In genomic region chr5:133514456-133514855, GRCh38 we compare ENCODE assay signal across 22 cellular contexts.
"Had no signal": no experiment of that assay in that cellular context is flagged by ENCODE, and none has a peak within 500 bp of the region (broad histone marks: within the 10 kb centered on the region; RNA-seq: fewer than 3 reads in every experiment).

No MANE protein-coding gene starts in this region.

- H3K4me3 Mint-ChIP-seq: activated naive CD4-positive, alpha-beta T cell treated with anti-CD3 and anti-CD28 coated beads for 36 hours; activated naive CD8-positive, alpha-beta T cell treated with anti-CD3 and anti-CD28 coated beads for 36 hours; natural killer cell; stimulated activated naive B cell treated with anti-CD40 and anti-IgM and Interleukin-4, amounts not matched to agents 10 μg/mL and 1 μg/mL and 100 μg/mL, for 72 hours had no signal

- ATAC-seq: body of pancreas; gastrocnemius medialis; natural killer cell; right cardiac atrium; stimulated activated naive B cell treated with anti-CD40 and anti-IgM and Interleukin-4, amounts not matched to agents 10 μg/mL and 1 μg/mL and 100 μg/mL, for 72 hours; upper lobe of right lung had no signal

- DNase-seq: activated CD4-positive, alpha-beta T cell treated with anti-CD3 and anti-CD28 coated beads for 4 hours; activated CD4-positive, alpha-beta T cell treated with anti-CD3 and anti-CD28 coated beads, Interleukin-2, amount 50 U/mL, for 4 hours; activated effector memory CD4-positive, alpha-beta T cell treated with anti-CD3 and anti-CD28 coated beads, Interleukin-2, amount 50 U/mL, for 16 hours; activated naive CD4-positive, alpha-beta T cell treated with anti-CD3 and anti-CD28 coated beads for 36 hours; activated naive CD8-positive, alpha-beta T cell treated with anti-CD3 and anti-CD28 coated beads for 36 hours; adrenal gland; aorta; body of pancreas; dermis blood vessel endothelial cell; effector CD4-positive, alpha-beta T cell; gastrocnemius medialis; glutamatergic neuron; islet precursor cell; left ventricle myocardium inferior; mesendoderm; natural killer cell; right cardiac atrium; stimulated activated CD4-positive, alpha-beta T cell treated with anti-CD3 and anti-CD28 coated beads, Interleukin-15, amount 100 ng/mL, for 24 hours; stimulated activated CD4-positive, alpha-beta T cell treated with anti-CD3 and anti-CD28 coated beads, Interleukin-2, amount 100 ng/mL, for 24 hours; stimulated activated naive B cell treated with anti-CD40 and anti-IgM and Interleukin-4, amounts not matched to agents 10 μg/mL and 1 μg/mL and 100 μg/mL, for 72 hours; tibial artery; upper lobe of right lung had no signal

- H3K36me3 Mint-ChIP-seq: activated naive CD8-positive, alpha-beta T cell treated with anti-CD3 and anti-CD28 coated beads for 36 hours; natural killer cell; stimulated activated naive B cell treated with anti-CD40 and anti-IgM and Interleukin-4, amounts not matched to agents 10 μg/mL and 1 μg/mL and 100 μg/mL, for 72 hours had no signal

- H3K27ac Mint-ChIP-seq: activated naive CD4-positive, alpha-beta T cell treated with anti-CD3 and anti-CD28 coated beads for 36 hours; activated naive CD8-positive, alpha-beta T cell treated with anti-CD3 and anti-CD28 coated beads for 36 hours; natural killer cell; stimulated activated naive B cell treated with anti-CD40 and anti-IgM and Interleukin-4, amounts not matched to agents 10 μg/mL and 1 μg/mL and 100 μg/mL, for 72 hours had no signal

- H3K9me3 Mint-ChIP-seq: activated naive CD4-positive, alpha-beta T cell treated with anti-CD3 and anti-CD28 coated beads for 36 hours; activated naive CD8-positive, alpha-beta T cell treated with anti-CD3 and anti-CD28 coated beads for 36 hours; natural killer cell; stimulated activated naive B cell treated with anti-CD40 and anti-IgM and Interleukin-4, amounts not matched to agents 10 μg/mL and 1 μg/mL and 100 μg/mL, for 72 hours had no signal

- H3K4me1 Mint-ChIP-seq: activated naive CD8-positive, alpha-beta T cell treated with anti-CD3 and anti-CD28 coated beads for 36 hours; natural killer cell had no signal
